In genomic region chr2:85791704-85792565, GRCh38 we compare ENCODE assay signal across 1 cellular context.
TF ChIP-seq lines count a peak whose summit lies in the region.

No MANE protein-coding gene starts in this region.

TF ChIP-seq in HepG2, 621 proteins besides CTCF, POLR2A, EP300 and RAD21:
- TF ChIP-seq ELF1 (CRISPR knock-in tag; IDR thresholded peaks at IDR 0.05) (no peak), ZSCAN29 (CRISPR knock-in tag; conservative IDR thresholded peaks at IDR 0.05) (no peak), ZNF562 (CRISPR knock-in tag; IDR thresholded peaks at IDR 0.05; ENCODE audit: borderline replicate concordance) (no peak), ZNF343 (CRISPR knock-in tag; IDR thresholded peaks at IDR 0.05) (no peak), STAT5B (CRISPR knock-in tag; IDR thresholded peaks at IDR 0.05) (no peak), ATF7 (IDR thresholded peaks at IDR 0.05) (no peak), ATF7 (CRISPR knock-in tag; IDR thresholded peaks at IDR 0.05) (no peak), ZNF781 (CRISPR knock-in tag; IDR thresholded peaks at IDR 0.05; ENCODE audit: borderline replicate concordance, not compliant biosample characterization) (no peak), BRF2 (CRISPR knock-in tag; IDR thresholded peaks at IDR 0.05) (no peak), ZNF556 (CRISPR knock-in tag; IDR thresholded peaks at IDR 0.05; ENCODE audit: borderline replicate concordance) (no peak), ZNF383 (CRISPR knock-in tag; IDR thresholded peaks at IDR 0.05; ENCODE audit: borderline replicate concordance) (no peak), TP53 (CRISPR knock-in tag; conservative IDR thresholded peaks at IDR 0.05) (no peak), ZBTB8A (CRISPR knock-in tag; IDR thresholded peaks at IDR 0.05; ENCODE audit: borderline replicate concordance, low read depth) (no peak), POGK (CRISPR knock-in tag; conservative IDR thresholded peaks at IDR 0.05) (no peak), KAT2B (IDR thresholded peaks at IDR 0.05; ENCODE audit: borderline replicate concordance, low read depth, low read length) (no peak), SP5 (CRISPR knock-in tag; IDR thresholded peaks at IDR 0.05; ENCODE audit: borderline replicate concordance, low read depth) (no peak), ZNF772 (CRISPR knock-in tag; IDR thresholded peaks at IDR 0.05) (no peak)
